ENCODE assay signal across 14 cellular contexts in the genomic region with DNA sequence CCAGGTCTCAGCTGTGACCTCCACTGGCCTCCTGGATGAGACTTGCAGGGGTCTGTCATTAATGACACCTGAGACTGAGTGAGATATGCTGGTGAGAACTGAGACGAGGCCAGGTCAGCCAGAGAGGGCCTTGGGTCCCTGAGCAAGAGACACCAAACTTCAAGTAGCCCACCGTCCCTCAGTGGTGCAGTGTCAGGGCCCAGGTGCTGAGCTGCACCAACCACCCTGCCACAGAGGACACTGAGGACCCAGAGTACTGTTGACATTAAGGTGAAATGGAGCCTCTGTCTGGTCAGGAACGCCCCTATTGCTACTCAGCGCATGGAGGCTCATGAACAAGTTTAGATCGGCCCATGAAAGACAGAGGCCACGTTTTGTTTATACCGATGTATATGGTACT.
DNase-seq lines count a peak whose midpoint lies in the region; ATAC-seq and TF ChIP-seq lines count a peak whose summit lies in the region.
"Had no signal": no experiment of that assay in that cellular context is flagged by ENCODE, and none has a peak within 500 bp of the region (broad histone marks: within the 10 kb centered on the region; RNA-seq: fewer than 3 reads in every experiment).

No MANE protein-coding gene starts in this region.

- H3K4me3 Mint-ChIP-seq in T-helper 17 cell, result no peak overlapping the region
- H3K4me3 Mint-ChIP-seq: CD4-positive, CD25-positive, alpha-beta regulatory T cell had no signal

- H3K4me1 Mint-ChIP-seq in T-helper 17 cell, result peaks cover 17% of the 10 kb centered on the region

- H3K36me3 ChIP-seq in esophagus muscularis mucosa (peaks cover 4 to 28% (median 14%) of the 10 kb centered on the region in 4 donors), upper lobe of right lung (peaks cover 7% of the 10 kb centered on the region)
- H3K36me3 ChIP-seq: BE2C, HAP-1 had no signal

- WGBS in esophagus muscularis mucosa, result 98% methylated on average over 6 of the region's 7 CpGs

- H3K27ac ChIP-seq in esophagus muscularis mucosa (replicated peaks in 1 of 4) (no peak overlapping the region), upper lobe of right lung (no peak overlapping the region)

- peaks cover 13% of the 10 kb centered on the region for H3K36me3 Mint-ChIP-seq in T-helper 17 cell (ENCODE audit: low read depth)

- TF ChIP-seq CTCF in esophagus muscularis mucosa (IDR thresholded peaks at IDR 0.05), result no peak
- no peak for TF ChIP-seq CTCF in omental fat pad (IDR thresholded peaks at IDR 0.05)
- no peak for TF ChIP-seq CTCF in upper lobe of right lung (IDR thresholded peaks at IDR 0.05)

- H3K27me3 Mint-ChIP-seq in T-helper 17 cell, result no peaks in the 10 kb centered on the region
- H3K27me3 Mint-ChIP-seq: CD4-positive, CD25-positive, alpha-beta regulatory T cell had no signal

- peak overlapping the region; percentile 32 for H3K27ac Mint-ChIP-seq in T-helper 17 cell

- H3K4me1 ChIP-seq in esophagus muscularis mucosa, result no peaks in the 10 kb centered on the region
- H3K4me1 ChIP-seq in upper lobe of right lung, result no peaks in the 10 kb centered on the region
- H3K4me1 ChIP-seq: BE2C, Caco-2, HAP-1 had no signal

- no peak overlapping the region for H3K4me3 ChIP-seq in esophagus muscularis mucosa
- H3K4me3 ChIP-seq in upper lobe of right lung, result no peak overlapping the region
- H3K4me3 ChIP-seq: HAP-1 had no signal

- ATAC-seq in T-helper 17 cell (no peak), omental fat pad (ENCODE audit: low FRiP score) (peak; percentile 17), upper lobe of right lung (peak; percentile 32), HG03139 (IDR thresholded peaks at IDR 0.05; ENCODE audit: unreplicated experiment) (no peak), Right ventricle myocardium inferior (no peak)

- no peaks in the 10 kb centered on the region for H3K9me3 ChIP-seq in T-helper 17 cell (ENCODE audit: control insufficient read depth, low read length, poor library complexity, severe bottlenecking)
- no peaks in the 10 kb centered on the region for H3K9me3 ChIP-seq in esophagus muscularis mucosa
- H3K9me3 ChIP-seq in upper lobe of right lung, result no peaks in the 10 kb centered on the region
- H3K9me3 ChIP-seq: BE2C, Caco-2, HAP-1 had no signal

- intact Hi-C loops in esophagus muscularis mucosa (cut with DNase I) (no loop called here), upper lobe of right lung (cut with DNase I) (no loop called here), Right ventricle myocardium inferior (cut with DNase I) (no loop called here)

- TF ChIP-seq EP300 in esophagus muscularis mucosa (IDR thresholded peaks at IDR 0.05), result no peak

- DNase-seq in T-helper 17 cell, result no peak
- peak; percentile 78 for DNase-seq in esophagus muscularis mucosa (ENCODE audit: extremely low spot score)
- no peak for DNase-seq in omental fat pad (ENCODE audit: low spot score)
- no peak for DNase-seq in upper lobe of right lung
- DNase-seq in NCI-H2081 treated with DMSO at 0.1 percent for 48 hours (lab: John Stamatoyannopoulos, UW), result no peak
- DNase-seq in Right ventricle myocardium inferior (ENCODE audit: missing footprints), result no peak
- no peak for DNase-seq in NCI-H1048 (lab: John Stamatoyannopoulos, UW)
- DNase-seq: ACHN; BE2C; C1 segment of cervical spinal cord; Caco-2; CD4-positive, CD25-positive, alpha-beta regulatory T cell had no signal

- H3K27me3 ChIP-seq in esophagus muscularis mucosa, result no peaks in the 10 kb centered on the region
- no peaks in the 10 kb centered on the region for H3K27me3 ChIP-seq in upper lobe of right lung
- H3K27me3 ChIP-seq: BE2C had no signal

- TF ChIP-seq POLR2A in esophagus muscularis mucosa (IDR thresholded peaks at IDR 0.05; ENCODE audit: low read depth), result no peak

Comparison
In these comparisons a context has a peak if more than half of its experiments do, and no peak if none do; other contexts are left out.
1. ATAC-seq: peak in omental fat pad (single experiment) and upper lobe of right lung (single experiment); none in T-helper 17 cell (single experiment), HG03139 (single experiment) and Right ventricle myocardium inferior (single experiment).